ENCODE assay signal across 1 cellular context in genomic region chr19:58182989-58183821, GRCh38.
A peak's percentile ranks its signal among the peaks of the same experiment; 100 is the strongest.
TF ChIP-seq lines count a peak whose summit lies in the region.

ZNF274 (plus strand) TSS chr19:58183061; CDS start chr19:58183966, 905 bp downstream.

TF ChIP-seq in K562, 482 proteins besides CTCF, POLR2A, EP300 and RAD21 (continued from another document):
- TF ChIP-seq C11orf30 (IDR thresholded peaks at IDR 0.05; ENCODE audit: low read depth) (no peak), MEF2D (tag; conservative IDR thresholded peaks at IDR 0.05; ENCODE audit: low read depth) (0 out of 2 replicates have a peak, but pooled peaks have one; percentile 33), ZKSCAN1 (IDR thresholded peaks at IDR 0.05; ENCODE audit: low read depth, low read length) (no peak), KDM4B (IDR thresholded peaks at IDR 0.05; ENCODE audit: borderline replicate concordance in 2 of 2, low read depth in 1 of 2) (peak in 1 of 2 experiments; percentile 16; a peak in 1 of 4 replicates), CTCFL (IDR thresholded peaks at IDR 0.05; ENCODE audit: borderline replicate concordance, insufficient read depth, low read depth, low read length, poor library complexity, severe bottlenecking) (peak; percentile 2), ZNF589 (CRISPR knock-in tag; IDR thresholded peaks at IDR 0.05; ENCODE audit: low read depth) (peak; percentile 90), PHF8 (IDR thresholded peaks at IDR 0.05; ENCODE audit: borderline replicate concordance, low read length) (peak; percentile 98), HINFP (tag; conservative IDR thresholded peaks at IDR 0.05; ENCODE audit: low read depth) (no peak), MLLT1 (IDR thresholded peaks at IDR 0.05) (peak in 1 of 2 experiments; percentile 40; a peak in 1 of 4 replicates), FOXM1 (IDR thresholded peaks at IDR 0.05; ENCODE audit: low read depth) (no peak), FOXM1 (CRISPR knock-in tag; IDR thresholded peaks at IDR 0.05; ENCODE audit: low read depth) (peak; percentile 60; the same call in 1 of the 2 replicates), GABPA (tag; conservative IDR thresholded peaks at IDR 0.05; ENCODE audit: low read depth) (peak; percentile 95), ZBTB34 (CRISPR knock-in tag; IDR thresholded peaks at IDR 0.05) (no peak), HMGN3 (IDR thresholded peaks at IDR 0.05; ENCODE audit: borderline replicate concordance, extremely low read depth, insufficient read length, low read depth, low read length) (peak; percentile 56), RNF2 (IDR thresholded peaks at IDR 0.05) (peak; percentile 42; the same call in 1 of the 2 replicates), SNRNP70 (optimal IDR thresholded peaks at IDR 0.05; ENCODE audit: low read depth, low read length) (no peak), SMAD1 (IDR thresholded peaks at IDR 0.05; ENCODE audit: low read depth, low read length, partially characterized antibody) (no peak), CBX1 (IDR thresholded peaks at IDR 0.05; ENCODE audit: low read depth) (peak; percentile 72), HDAC6 (IDR thresholded peaks at IDR 0.05; ENCODE audit: low read depth, low read length) (no peak), HOXB6 (CRISPR knock-in tag; IDR thresholded peaks at IDR 0.05; ENCODE audit: borderline replicate concordance) (peak; percentile 63; the same call in 1 of the 2 replicates), RBBP5 (IDR thresholded peaks at IDR 0.05; ENCODE audit: borderline replicate concordance, insufficient read depth, low read length, poor library complexity, severe bottlenecking) (peak; percentile 80), ZNF316 (IDR thresholded peaks at IDR 0.05) (no peak), ARID1B (IDR thresholded peaks at IDR 0.05) (peak; percentile 70)
